Comparison of ENCODE assay signal across 25 cellular contexts in genomic region chr2:32962652-32963051, GRCh38. TPM values are rescaled to one million over a fixed set of nuclear protein-coding genes. Genes with fewer than 3 reads are reported as not detected.
DNase-seq lines count a peak whose midpoint lies in the region; ATAC-seq and TF ChIP-seq lines count a peak whose summit lies in the region.
"Had no signal": no experiment of that assay in that cellular context is flagged by ENCODE, and none has a peak within 500 bp of the region (broad histone marks: within the 10 kb centered on the region; RNA-seq: fewer than 3 reads in every experiment).

No MANE protein-coding gene starts in this region.

- no peak overlapping the region for H3K4me3 ChIP-seq in BE2C (ENCODE audit: low read depth, low read length)
- H3K4me3 ChIP-seq in BLaER1 treated with 17β-estradiol and CSF1 and Interleukin-3, amounts not matched to agents 10 nM and 100 nM: no peak overlapping the region
- no peak overlapping the region for H3K4me3 ChIP-seq in lung
- H3K4me3 ChIP-seq: K562, MG63, SJCRH30 had no signal

- H3K9me3 ChIP-seq in BE2C: no peaks in the 10 kb centered on the region
- no peaks in the 10 kb centered on the region for H3K9me3 ChIP-seq in BLaER1 treated with 17β-estradiol and CSF1 and Interleukin-3, amounts not matched to agents 10 nM and 100 nM (replicated peaks in 1 of 11)
- no peaks in the 10 kb centered on the region for H3K9me3 ChIP-seq in lung (ENCODE audit: control insufficient read depth in 2 of 2, insufficient read depth in 1 of 2, low read length in 1 of 2)
- H3K9me3 ChIP-seq: MG63, SJCRH30 had no signal

- DNase-seq in BE2C: peak; percentile 20
- peak; percentile 14 for DNase-seq in fibroblast of peridontal ligament (ENCODE audit: extremely low read depth)
- DNase-seq in lung (ENCODE audit: low spot score): peak; percentile 20
- no peak for DNase-seq in MV-4-11 (lab: John Stamatoyannopoulos, UW)
- DNase-seq in omental fat pad (ENCODE audit: low spot score): no peak
- DNase-seq: CD8-positive, alpha-beta T cell; H9; HFFc6; MG63; NCI-H1092; NCI-H1436; NCI-H187 treated with DMSO at 0.1 percent for 48 hours; NCI-H2107; NCI-H226; NCI-H510A treated with DMSO at 0.1 percent for 48 hours; NCI-H774; NK-92 treated with Interleukin-12 subunit alpha and Interleukin-12 subunit beta, amount 100 ng/mL, for 24 hours; SJCRH30 had no signal

- no peak overlapping the region for H3K27ac ChIP-seq in BLaER1 treated with 17β-estradiol and CSF1 and Interleukin-3, amounts not matched to agents 10 nM and 100 nM
- no peak overlapping the region for H3K27ac ChIP-seq in lung (ENCODE audit: low read depth in 1 of 2, low read length in 1 of 2)
- H3K27ac ChIP-seq: HL-60, SJCRH30 had no signal

- no peak for ATAC-seq in lung (ENCODE audit: insufficient read depth, low FRiP score)
- ATAC-seq in HG03439 (IDR thresholded peaks at IDR 0.05; ENCODE audit: unreplicated experiment): no peak
- no peak for ATAC-seq in GM18867 (IDR thresholded peaks at IDR 0.05; ENCODE audit: unreplicated experiment)
- no peak for ATAC-seq in omental fat pad (ENCODE audit: low FRiP score)
- ATAC-seq: CD8-positive, alpha-beta T cell; HepG2; K562; Panc1 had no signal

- no peaks in the 10 kb centered on the region for H3K36me3 ChIP-seq in BE2C
- H3K36me3 ChIP-seq in BLaER1 treated with 17β-estradiol and CSF1 and Interleukin-3, amounts not matched to agents 10 nM and 100 nM: no peaks in the 10 kb centered on the region
- no peaks in the 10 kb centered on the region for H3K36me3 ChIP-seq in lung (ENCODE audit: control insufficient read depth in 2 of 2, insufficient read depth in 2 of 2, low read length in 2 of 2)
- H3K36me3 ChIP-seq: MG63, SJCRH30 had no signal

- H3K4me1 ChIP-seq in BE2C (no peaks in the 10 kb centered on the region), lung (ENCODE audit: control insufficient read depth in 2 of 2, insufficient read depth in 2 of 2, low read length in 2 of 2) (peaks cover 0 to 7% of the 10 kb centered on the region in 2 donors)
- peaks cover 0 to 8% (median 5%) of the 10 kb centered on the region in 10 experiments; a peak in 11 of 20 replicates for H3K4me1 ChIP-seq in BLaER1 treated with 17β-estradiol and CSF1 and Interleukin-3, amounts not matched to agents 10 nM and 100 nM
- H3K4me1 ChIP-seq: SJCRH30 had no signal

- peak overlapping the region in 7 of 11 experiments; percentile 15 to 50 (median 40); a peak in 10 of 22 replicates for H3K4me2 ChIP-seq in BLaER1 treated with 17β-estradiol and CSF1 and Interleukin-3, amounts not matched to agents 10 nM and 100 nM

- WGBS in lung, 2 donors: 49 to 88% methylated on average over 3 of the region's 3 CpGs

- TF ChIP-seq CTCF in BE2C (IDR thresholded peaks at IDR 0.05; ENCODE audit: low read depth, low read length) (no peak), lung (IDR thresholded peaks at IDR 0.05; ENCODE audit: control extremely low read depth, extremely low read depth) (no peak), omental fat pad (IDR thresholded peaks at IDR 0.05) (no peak)

- no peaks in the 10 kb centered on the region for H3K27me3 ChIP-seq in BE2C
- H3K27me3 ChIP-seq in BLaER1 treated with 17β-estradiol and CSF1 and Interleukin-3, amounts not matched to agents 10 nM and 100 nM: peaks cover 0 to 56% (median 0%) of the 10 kb centered on the region in 11 experiments; a peak in 5 of 22 replicates
- no peaks in the 10 kb centered on the region for H3K27me3 ChIP-seq in lung (ENCODE audit: control insufficient read depth, insufficient read depth)
- H3K27me3 ChIP-seq: MG63, SJCRH30 had no signal

- no peak overlapping the region for H3K9ac ChIP-seq in BLaER1 treated with 17β-estradiol and CSF1 and Interleukin-3, amounts not matched to agents 10 nM and 100 nM

- no peaks in the 10 kb centered on the region for H4K20me1 ChIP-seq in BLaER1 treated with 17β-estradiol and CSF1 and Interleukin-3, amounts not matched to agents 10 nM and 100 nM

RNA-seq across cellular contexts. Expression of gene LTBP1, which starts 15.9 kb away (rescaled TPM):
- polyA plus RNA-seq in BE2C (2012; ENCODE audit: insufficient read depth, insufficient read length, low read depth): 0.65 TPM
- total RNA-seq in lung (10 to 100 TPM; 46.1 to 57.4 TPM), omental fat pad (10 to 100 TPM; 12.6 to 81.0 (median 16.0) TPM)
- 10 to 100 TPM in 1 of 2 donors, 1 to 10 TPM in 1; 8.8 to 11.1 TPM for polyA plus RNA-seq in lung
- total RNA-seq: CD8-positive, alpha-beta T cell had no signal

Comparison
In these comparisons a context has a peak if more than half of its experiments do, and no peak if none do; other contexts are left out.
1. DNase-seq: peak in BE2C (single experiment), fibroblast of peridontal ligament (single experiment) and lung (single experiment); none in MV-4-11 (single experiment) and omental fat pad (single experiment).